21 cellular contexts compared by ENCODE assay signal in the genomic region with DNA sequence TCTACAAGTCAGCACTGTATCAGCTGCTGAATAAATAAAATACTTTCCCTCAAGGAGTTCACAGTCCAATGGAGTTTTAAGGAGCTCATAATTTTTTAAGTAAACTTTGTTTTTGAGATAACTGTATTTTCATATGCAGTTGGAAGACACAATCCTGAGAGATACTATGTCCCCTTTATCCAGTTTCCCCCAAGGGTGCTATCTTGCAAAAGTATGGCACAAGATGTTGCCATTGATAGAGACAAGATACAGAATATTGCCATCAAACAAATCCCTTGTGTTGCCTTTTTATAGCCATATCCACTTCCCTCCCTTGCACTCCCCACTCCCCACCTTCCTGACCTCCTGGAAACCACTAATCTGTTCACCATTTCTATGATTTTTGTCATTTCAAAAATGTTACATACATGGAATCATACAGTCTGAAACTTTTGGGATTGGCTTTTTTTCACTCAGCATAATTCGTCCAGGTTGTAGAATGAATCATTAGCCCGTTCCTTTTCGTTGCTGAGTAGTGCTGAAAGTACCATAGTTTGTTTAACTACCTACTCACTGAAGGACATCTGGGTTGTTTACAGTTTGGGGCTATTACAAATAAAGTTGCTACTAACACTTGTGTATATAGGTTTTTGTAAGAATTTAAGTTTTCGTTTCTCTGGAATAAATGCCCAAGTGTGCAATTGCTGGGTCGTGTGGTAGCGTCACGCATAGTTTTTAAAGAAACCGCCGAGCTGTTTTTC.
"Had no signal": no experiment of that assay in that cellular context is flagged by ENCODE, and none has a peak within 500 bp of the region (broad histone marks: within the 10 kb centered on the region; RNA-seq: fewer than 3 reads in every experiment).

No MANE protein-coding gene starts in this region.

- H3K27me3 ChIP-seq: SJSA1 had no signal

- H3K27ac ChIP-seq: SJSA1, SK-N-MC had no signal

- H3K4me3 ChIP-seq: SJSA1, SK-N-MC had no signal

- DNase-seq: IMR-90, Kasumi-1, KG1, MM.1S, NCI-H1092 treated with DMSO at 0.1 percent for 48 hours, NCI-H1436, NCI-H187, NCI-H2029, NCI-H2081 treated with DMSO at 0.1 percent for 48 hours, NCI-H2171, NCI-H226, NCI-H446, NCI-H510A, NCI-H524 treated with DMSO at 0.1 percent for 48 hours, NCI-H69, NCI-H774, Right ventricle myocardium superior, RPMI8226, SIG-M5 had no signal

- H3K36me3 ChIP-seq: SJSA1 had no signal

- H3K9me3 ChIP-seq: SJSA1 had no signal
